ENCODE assay signal across 8 cellular contexts in genomic region chr10:63866747-63867140, GRCh38.
DNase-seq lines count a peak whose midpoint lies in the region; ATAC-seq, FAIRE-seq and TF ChIP-seq lines count a peak whose summit lies in the region.

No MANE protein-coding gene starts in this region.

- no peak for TF ChIP-seq RAD21 in GM12878 (IDR thresholded peaks at IDR 0.05; ENCODE audit: insufficient read depth, low read depth, low read length)

- no peak for FAIRE-seq in GM12878 (lab: Jason Lieb, UNC)

- no peak overlapping the region for H3K4me3 ChIP-seq in GM12878
- H3K4me3 ChIP-seq in right cardiac atrium (ENCODE audit: low read length): no peak overlapping the region

- H3K9me3 ChIP-seq in GM12878 (replicated peaks; ENCODE audit: control insufficient read depth, insufficient read depth, low read length): no peaks in the 10 kb centered on the region
- H3K9me3 ChIP-seq in right cardiac atrium (ENCODE audit: control insufficient read depth, low read length): no peaks in the 10 kb centered on the region

- no peak overlapping the region for H3K4me3 Mint-ChIP-seq in neural crest cell

- H3K36me3 ChIP-seq in GM12878 (ENCODE audit: control insufficient read depth in 2 of 2, insufficient read depth in 2 of 2, low read length in 1 of 2): no peaks in the 10 kb centered on the region

- TF ChIP-seq EP300 in GM12878 (IDR thresholded peaks at IDR 0.05; ENCODE audit: borderline replicate concordance in 1 of 2, control insufficient read depth in 1 of 2, low read depth in 2 of 2, low read length in 2 of 2): no peak

- CTCF ChIA-PET in GM12878 (lab: Yijun Ruan, JAX): interaction anchor here (0.6 to 3.9 kb wide), 40 partner anchors 9 to 924 kb away, joined by 3 to 53 read pairs (median 4); no protein-coding TSS in a partner anchor

- 0% methylated on average over 2 of the region's 2 CpGs for WGBS in GM12878 (ENCODE audit: insufficient coverage, insufficient replicate concordance, low lambda C conversion rate, missing lambda C conversion rate)
- WGBS in right cardiac atrium: 0% methylated on average over 2 of the region's 2 CpGs

- intact Hi-C loops in GM12878 (cut with micrococcal nuclease; ENCODE audit: unreplicated experiment): loop anchor here (5.0 kb wide), 1 partner anchor 171 kb away; no protein-coding TSS in a partner anchor
- intact Hi-C loops in right cardiac atrium (cut with DNase I): no loop called here

- no peaks in the 10 kb centered on the region for H3K9me3 Mint-ChIP-seq in neural crest cell

- TF ChIP-seq POLR2A in GM12878 (IDR thresholded peaks at IDR 0.05; ENCODE audit: low read depth, low read length): no peak

- no peak overlapping the region for H3K27ac Mint-ChIP-seq in neural crest cell (ENCODE audit: unreplicated experiment)

- no peaks in the 10 kb centered on the region for H3K79me2 ChIP-seq in GM12878 (ENCODE audit: control insufficient read depth, insufficient read depth, low read length)

- in situ Hi-C loops in GM12878 (cut with MboI): no loop called here

- ATAC-seq in GM21619 (IDR thresholded peaks at IDR 0.05; ENCODE audit: unreplicated experiment) (peak; percentile 46), GM12878 (peak; percentile 86), right cardiac atrium (no peak)

- POLR2A ChIA-PET in GM12878 (lab: Charles Lee): no interaction called here

- no peaks in the 10 kb centered on the region for H4K20me1 ChIP-seq in GM12878 (ENCODE audit: control insufficient read depth, insufficient read depth)

- SMC1A ChIA-PET in GM12878 (lab: Charles Lee; ENCODE audit: uncharacterized antibody, unreplicated experiment): interaction anchor here (0.7 to 1.4 kb wide), 6 partner anchors 9 to 111 kb away, joined by 3 to 11 read pairs (median 4); no protein-coding TSS in a partner anchor

- H3K36me3 Mint-ChIP-seq in neural crest cell (ENCODE audit: low read depth): no peaks in the 10 kb centered on the region

- H3K4me1 Mint-ChIP-seq in neural crest cell: peaks cover 12% of the 10 kb centered on the region

- no peak overlapping the region for H3K27ac ChIP-seq in GM12878 (ENCODE audit: control insufficient read depth, insufficient read depth)
- no peak overlapping the region for H3K27ac ChIP-seq in right cardiac atrium (ENCODE audit: low read length)

- H3K27me3 ChIP-seq in GM12878 (replicated peaks in 1 of 2; ENCODE audit: control insufficient read depth in 2 of 2, insufficient read depth in 2 of 2, low read length in 1 of 2) (no peaks in the 10 kb centered on the region), right cardiac atrium (ENCODE audit: control insufficient read depth, insufficient read depth) (no peaks in the 10 kb centered on the region)

- TF ChIP-seq CTCF in GM12878 (IDR thresholded peaks at IDR 0.05 in 2 of 3, conservative IDR thresholded peaks at IDR 0.05 in 1 of 3; ENCODE audit: control insufficient read depth in 2 of 3, extremely low read depth in 1 of 3, insufficient read depth in 1 of 3, low read depth in 3 of 3, low read length in 3 of 3): peak in 2 of 3 experiments; percentile 27 to 34; a peak in 2 of 6 replicates
- TF ChIP-seq CTCF in neural crest cell (conservative IDR thresholded peaks at IDR 0.05): peak; percentile 55

- BruUV-seq in GM12878 (replicated peaks; lab: Mats Ljungman, UMichigan): no TSS peak

- peak; percentile 1 for DNase-seq in NCI-H1092 treated with DMSO at 0.1 percent for 48 hours (lab: John Stamatoyannopoulos, UW)
- no peak for DNase-seq in NCI-H1092 (lab: John Stamatoyannopoulos, UW)
- peak; percentile 24 for DNase-seq in HT1080 (ENCODE audit: low read depth)
- DNase-seq in GM12878 (ENCODE audit: low read depth, low spot score): no peak
- no peak for DNase-seq in neural crest cell (ENCODE audit: low read depth, low spot score)
- DNase-seq in right cardiac atrium: no peak
- DNase-seq in NCI-H2196 treated with DMSO at 0.1 percent for 48 hours (lab: John Stamatoyannopoulos, UW; ENCODE audit: unreplicated experiment): no peak

- H3K27me3 Mint-ChIP-seq in neural crest cell (ENCODE audit: low read depth): peaks cover 19% of the 10 kb centered on the region

- H2AFZ ChIP-seq in GM12878 (ENCODE audit: control insufficient read depth, low read depth, low read length): peak overlapping the region; percentile 39

- H3K9ac ChIP-seq in GM12878 (ENCODE audit: control insufficient read depth, insufficient read depth, low read length): no peak overlapping the region

- H3K4me2 ChIP-seq in GM12878 (ENCODE audit: control insufficient read depth, insufficient read depth): no peak overlapping the region

- RAD21 ChIA-PET in GM12878 (lab: Charles Lee; ENCODE audit: unreplicated experiment): interaction anchor here (1.1 to 1.6 kb wide), 3 partner anchors 109 to 176 kb away, joined by 3 to 10 read pairs (median 6); no protein-coding TSS in a partner anchor

- H3K4me1 ChIP-seq in GM12878 (ENCODE audit: control insufficient read depth, insufficient read depth, low read length) (no peaks in the 10 kb centered on the region), right cardiac atrium (ENCODE audit: control insufficient read depth, insufficient read depth, low read length) (no peaks in the 10 kb centered on the region)

TF ChIP-seq in GM12878, 131 proteins besides CTCF, POLR2A, EP300 and RAD21 (continues in another document):
- no peak for TF ChIP-seq IRF5 (IDR thresholded peaks at IDR 0.05; ENCODE audit: borderline replicate concordance)
- TF ChIP-seq ZNF217 (IDR thresholded peaks at IDR 0.05): no peak
- TF ChIP-seq USF1 (IDR thresholded peaks at IDR 0.05; ENCODE audit: borderline replicate concordance, extremely low read length, insufficient read depth, low read depth, low read length): no peak
- TF ChIP-seq BCLAF1 (IDR thresholded peaks at IDR 0.05): no peak
- no peak for TF ChIP-seq NR2F1 (conservative IDR thresholded peaks at IDR 0.05)
- TF ChIP-seq ZNF207 (IDR thresholded peaks at IDR 0.05; ENCODE audit: borderline replicate concordance): no peak
- no peak for TF ChIP-seq REST (IDR thresholded peaks at IDR 0.05; ENCODE audit: low read depth, low read length)

Comparison
In these comparisons a context has a peak if more than half of its experiments do, and no peak if none do; other contexts are left out.
1. DNase-seq: peak in NCI-H1092 treated with DMSO at 0.1 percent for 48 hours (single experiment) and HT1080 (single experiment); none in NCI-H1092 (single experiment), GM12878 (single experiment), neural crest cell (single experiment), right cardiac atrium (0 of 3) and NCI-H2196 treated with DMSO at 0.1 percent for 48 hours (single experiment).
2. ATAC-seq: peak in GM21619 (single experiment) and GM12878 (single experiment); none in right cardiac atrium (0 of 2).